Comparison of ENCODE assay signal across 8 cellular contexts in the genomic region with DNA sequence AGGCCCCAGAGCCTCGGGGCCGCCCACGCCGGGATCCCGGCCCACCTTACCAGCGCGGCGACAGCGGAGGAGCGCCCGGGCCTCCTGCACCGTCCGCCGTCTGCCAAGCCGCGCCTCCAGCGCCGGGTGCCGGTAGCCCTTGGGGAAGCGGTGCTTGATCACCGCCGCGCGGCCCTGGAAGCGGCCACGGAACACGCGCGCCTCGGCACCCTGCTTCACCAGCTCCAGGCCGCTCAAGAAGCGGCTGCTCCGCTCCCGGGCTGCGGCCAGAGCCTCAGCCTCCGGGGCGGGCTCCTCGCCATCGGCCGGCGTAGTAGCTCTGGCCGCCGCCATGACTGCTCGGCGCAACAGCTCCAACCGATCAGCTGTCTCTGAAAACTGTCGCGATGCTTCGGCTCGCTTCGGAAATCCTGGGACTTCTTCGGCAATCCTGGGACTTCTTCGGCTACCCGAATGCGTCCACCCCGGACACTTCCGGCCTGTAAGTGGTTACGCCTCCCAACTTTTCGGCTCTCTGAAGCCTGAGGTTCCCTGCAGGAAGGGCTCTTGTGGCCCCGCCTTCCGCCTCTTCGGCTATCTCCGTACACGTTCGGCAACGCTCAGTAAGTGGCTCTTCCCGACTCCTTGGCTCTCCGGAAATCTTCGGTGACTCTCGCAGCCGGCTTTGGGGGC. TPM values are rescaled to one million over a fixed set of nuclear protein-coding genes. Genes with fewer than 3 reads are reported as not detected.
A peak's percentile ranks its signal among the peaks of the same experiment; 100 is the strongest.
DNase-seq lines count a peak whose midpoint lies in the region; ATAC-seq and TF ChIP-seq lines count a peak whose summit lies in the region.

Gene TP53RK (minus strand): TSS at position 363 of the 672 bp plus-strand sequence. CDS start 30 bp downstream, at position 333.

- H3K4me3 ChIP-seq in BLaER1, result peak within 1 kb of the TSS; percentile 93
- peak within 1 kb of the TSS; percentile 59 for H3K4me3 ChIP-seq in colonic mucosa

- no peaks in the 10 kb centered on the region for H3K9me3 ChIP-seq in BLaER1
- no peaks in the 10 kb centered on the region for H3K9me3 ChIP-seq in colonic mucosa

- TF ChIP-seq CTCF in colonic mucosa (IDR thresholded peaks at IDR 0.05), result peak; percentile 17

- intact Hi-C loops in colonic mucosa (cut with DNase I) (loop anchor here (10.0 kb wide), 1 partner anchor 124 kb away; no protein-coding TSS in a partner anchor), left colon (cut with DNase I, micrococcal nuclease) (loop anchor here (10.0 kb wide), 2 partner anchors 124 to 164 kb away; no protein-coding TSS in a partner anchor)

- H3K4me2 ChIP-seq in BLaER1, result peak within 1 kb of the TSS; percentile 89

- H4K20me1 ChIP-seq in BLaER1, result peaks cover 49% of the 10 kb centered on the region

- H3K9ac ChIP-seq in BLaER1, result peak within 1 kb of the TSS; percentile 97
- peak within 1 kb of the TSS; percentile 86 to 98 for H3K9ac ChIP-seq in colonic mucosa (ENCODE audit: low read depth in 2 of 2, low read length in 2 of 2)

- H3K36me3 ChIP-seq in BLaER1 (peaks cover 33% of the 10 kb centered on the region), colonic mucosa (no peaks in the 10 kb centered on the region)

- H3K27me3 ChIP-seq in BLaER1 (no peaks in the 10 kb centered on the region), colonic mucosa (no peaks in the 10 kb centered on the region)

- ATAC-seq in HG03460 (IDR thresholded peaks at IDR 0.05; ENCODE audit: unreplicated experiment) (peak; percentile 91), left colon (peak; percentile 94)

- DNase-seq in GM19240 (ENCODE audit: insufficient read length, low spot score), result peak; percentile 86
- DNase-seq in NCI-H526 (lab: John Stamatoyannopoulos, UW), result peak; percentile 89 to 96
- DNase-seq in activated CD4-positive, alpha-beta T cell treated with anti-CD3 and anti-CD28 coated beads for 48 hours, result peak; percentile 98
- DNase-seq in colonic mucosa, result peak; percentile 100
- DNase-seq in left colon, result peak; percentile 99 to 100
- peak; percentile 98 for DNase-seq in stimulated activated CD4-positive, alpha-beta T cell treated with anti-CD3 and anti-CD28 coated beads, Interleukin-1b, Interleukin-23, amount 100 ng/mL, for 48 hours

- H3K4me1 ChIP-seq in BLaER1 (peaks cover 49% of the 10 kb centered on the region), colonic mucosa (peaks cover 10% of the 10 kb centered on the region)

- H3K27ac ChIP-seq in BLaER1 (peak within 1 kb of the TSS; percentile 94), colonic mucosa (peak within 1 kb of the TSS; percentile 90)

RNA-seq across cellular contexts. Expression of gene TP53RK, which starts in this region (rescaled TPM):
- total RNA-seq in colonic mucosa, result 10 to 100 TPM in 1 of 2 donors, 1 to 10 TPM in 1; 9.2 to 11.1 TPM
- total RNA-seq in left colon, result 1 to 10 TPM; 7.9 to 9.5 TPM

Comparison
In these comparisons a context has a peak if more than half of its experiments do, and no peak if none do; other contexts are left out.
1. Peak in every context shown above with its lines: DNase-seq, ATAC-seq, H3K4me3 ChIP-seq and H3K27ac ChIP-seq.